ENCODE assay signal across 1 cellular context in genomic region chr15:35705885-35706590, GRCh38.
TF ChIP-seq lines count a peak whose summit lies in the region.

No MANE protein-coding gene starts in this region.

TF ChIP-seq in GM23338, 12 proteins besides CTCF, POLR2A, EP300 and RAD21 (continued from another document):
- TF ChIP-seq REST (IDR thresholded peaks at IDR 0.05; ENCODE audit: unreplicated experiment) (no peak), ZNF331 (CRISPR knock-in tag; IDR thresholded peaks at IDR 0.05; ENCODE audit: low read depth) (no peak), JUNB (IDR thresholded peaks at IDR 0.05; ENCODE audit: unreplicated experiment) (no peak), POLR2AphosphoS5 (IDR thresholded peaks at IDR 0.05; ENCODE audit: low read depth) (no peak), CREB1 (CRISPR knock-in tag; IDR thresholded peaks at IDR 0.05; ENCODE audit: low read depth) (no peak), EZH2phosphoT487 (IDR thresholded peaks at IDR 0.05; ENCODE audit: unreplicated experiment) (no peak), STAT1 (IDR thresholded peaks at IDR 0.05; ENCODE audit: unreplicated experiment) (no peak), ZNF114 (CRISPR knock-in tag; IDR thresholded peaks at IDR 0.05) (no peak), ETS1 (IDR thresholded peaks at IDR 0.05) (no peak), NANOG (IDR thresholded peaks at IDR 0.05; ENCODE audit: borderline replicate concordance) (no peak), EZH2 (IDR thresholded peaks at IDR 0.05; ENCODE audit: low read depth, unreplicated experiment) (no peak)
